ENCODE assay signal across 2 cellular contexts in the genomic region with DNA sequence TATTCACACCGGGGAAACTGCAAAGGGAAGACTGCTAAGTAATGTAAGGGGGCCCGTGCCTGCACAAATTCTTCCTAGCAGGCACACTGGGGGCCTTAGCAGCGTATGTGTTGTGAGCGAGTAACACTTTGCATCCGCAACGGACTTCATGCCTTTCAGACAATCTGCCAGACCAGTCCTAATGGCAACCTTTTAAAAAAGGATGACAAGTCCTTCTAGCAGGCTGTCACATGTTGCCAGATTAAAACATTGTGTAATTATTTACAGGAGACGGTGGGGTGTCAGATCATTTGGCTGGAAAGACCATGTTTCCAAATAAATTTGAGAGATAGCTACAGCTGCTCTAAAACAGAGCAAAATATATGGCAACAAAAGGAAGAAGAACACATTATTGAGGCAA.
TF ChIP-seq lines count a peak whose summit lies in the region.

No MANE protein-coding gene starts in this region.

TF ChIP-seq in K562, 482 proteins besides CTCF, POLR2A, EP300 and RAD21:
- TF ChIP-seq, protein P1, sequence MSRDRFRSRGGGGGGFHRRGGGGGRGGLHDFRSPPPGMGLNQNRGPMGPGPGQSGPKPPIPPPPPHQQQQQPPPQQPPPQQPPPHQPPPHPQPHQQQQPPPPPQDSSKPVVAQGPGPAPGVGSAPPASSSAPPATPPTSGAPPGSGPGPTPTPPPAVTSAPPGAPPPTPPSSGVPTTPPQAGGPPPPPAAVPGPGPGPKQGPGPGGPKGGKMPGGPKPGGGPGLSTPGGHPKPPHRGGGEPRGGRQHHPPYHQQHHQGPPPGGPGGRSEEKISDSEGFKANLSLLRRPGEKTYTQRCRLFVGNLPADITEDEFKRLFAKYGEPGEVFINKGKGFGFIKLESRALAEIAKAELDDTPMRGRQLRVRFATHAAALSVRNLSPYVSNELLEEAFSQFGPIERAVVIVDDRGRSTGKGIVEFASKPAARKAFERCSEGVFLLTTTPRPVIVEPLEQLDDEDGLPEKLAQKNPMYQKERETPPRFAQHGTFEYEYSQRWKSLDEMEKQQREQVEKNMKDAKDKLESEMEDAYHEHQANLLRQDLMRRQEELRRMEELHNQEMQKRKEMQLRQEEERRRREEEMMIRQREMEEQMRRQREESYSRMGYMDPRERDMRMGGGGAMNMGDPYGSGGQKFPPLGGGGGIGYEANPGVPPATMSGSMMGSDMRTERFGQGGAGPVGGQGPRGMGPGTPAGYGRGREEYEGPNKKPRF (IDR thresholded peaks at IDR 0.05; ENCODE audit: low read depth, low read length) = no peak
- TF ChIP-seq, protein P2, sequence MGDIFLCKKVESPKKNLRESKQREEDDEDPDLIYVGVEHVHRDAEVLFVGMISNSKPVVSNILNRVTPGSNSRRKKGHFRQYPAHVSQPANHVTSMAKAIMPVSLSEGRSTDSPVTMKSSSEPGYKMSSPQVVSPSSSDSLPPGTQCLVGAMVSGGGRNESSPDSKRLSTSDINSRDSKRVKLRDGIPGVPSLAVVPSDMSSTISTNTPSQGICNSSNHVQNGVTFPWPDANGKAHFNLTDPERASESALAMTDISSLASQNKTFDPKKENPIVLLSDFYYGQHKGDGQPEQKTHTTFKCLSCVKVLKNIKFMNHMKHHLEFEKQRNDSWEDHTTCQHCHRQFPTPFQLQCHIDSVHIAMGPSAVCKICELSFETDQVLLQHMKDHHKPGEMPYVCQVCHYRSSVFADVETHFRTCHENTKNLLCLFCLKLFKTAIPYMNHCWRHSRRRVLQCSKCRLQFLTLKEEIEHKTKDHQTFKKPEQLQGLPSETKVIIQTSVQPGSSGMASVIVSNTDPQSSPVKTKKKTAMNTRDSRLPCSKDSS (IDR thresholded peaks at IDR 0.05; ENCODE audit: low read depth, partially characterized antibody) = no peak
- TF ChIP-seq FUS (optimal IDR thresholded peaks at IDR 0.05; ENCODE audit: low read depth, low read length) (no peak), ETV5 (CRISPR knock-in tag; IDR thresholded peaks at IDR 0.05; ENCODE audit: low read depth) (no peak), CEBPB (tag; IDR thresholded peaks at IDR 0.05) (no peak)
- TF ChIP-seq, protein P3, sequence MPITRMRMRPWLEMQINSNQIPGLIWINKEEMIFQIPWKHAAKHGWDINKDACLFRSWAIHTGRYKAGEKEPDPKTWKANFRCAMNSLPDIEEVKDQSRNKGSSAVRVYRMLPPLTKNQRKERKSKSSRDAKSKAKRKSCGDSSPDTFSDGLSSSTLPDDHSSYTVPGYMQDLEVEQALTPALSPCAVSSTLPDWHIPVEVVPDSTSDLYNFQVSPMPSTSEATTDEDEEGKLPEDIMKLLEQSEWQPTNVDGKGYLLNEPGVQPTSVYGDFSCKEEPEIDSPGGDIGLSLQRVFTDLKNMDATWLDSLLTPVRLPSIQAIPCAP (CRISPR knock-in tag; IDR thresholded peaks at IDR 0.05; ENCODE audit: borderline replicate concordance) = no peak
- TF ChIP-seq, protein P4, sequence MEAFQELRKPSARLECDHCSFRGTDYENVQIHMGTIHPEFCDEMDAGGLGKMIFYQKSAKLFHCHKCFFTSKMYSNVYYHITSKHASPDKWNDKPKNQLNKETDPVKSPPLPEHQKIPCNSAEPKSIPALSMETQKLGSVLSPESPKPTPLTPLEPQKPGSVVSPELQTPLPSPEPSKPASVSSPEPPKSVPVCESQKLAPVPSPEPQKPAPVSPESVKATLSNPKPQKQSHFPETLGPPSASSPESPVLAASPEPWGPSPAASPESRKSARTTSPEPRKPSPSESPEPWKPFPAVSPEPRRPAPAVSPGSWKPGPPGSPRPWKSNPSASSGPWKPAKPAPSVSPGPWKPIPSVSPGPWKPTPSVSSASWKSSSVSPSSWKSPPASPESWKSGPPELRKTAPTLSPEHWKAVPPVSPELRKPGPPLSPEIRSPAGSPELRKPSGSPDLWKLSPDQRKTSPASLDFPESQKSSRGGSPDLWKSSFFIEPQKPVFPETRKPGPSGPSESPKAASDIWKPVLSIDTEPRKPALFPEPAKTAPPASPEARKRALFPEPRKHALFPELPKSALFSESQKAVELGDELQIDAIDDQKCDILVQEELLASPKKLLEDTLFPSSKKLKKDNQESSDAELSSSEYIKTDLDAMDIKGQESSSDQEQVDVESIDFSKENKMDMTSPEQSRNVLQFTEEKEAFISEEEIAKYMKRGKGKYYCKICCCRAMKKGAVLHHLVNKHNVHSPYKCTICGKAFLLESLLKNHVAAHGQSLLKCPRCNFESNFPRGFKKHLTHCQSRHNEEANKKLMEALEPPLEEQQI (IDR thresholded peaks at IDR 0.05) = no peak
TF ChIP-seq in K562: peak in this region for 0.

TF ChIP-seq in WTC11, 78 proteins besides CTCF, POLR2A, EP300 and RAD21 (continued from another document):
- TF ChIP-seq, protein P5, sequence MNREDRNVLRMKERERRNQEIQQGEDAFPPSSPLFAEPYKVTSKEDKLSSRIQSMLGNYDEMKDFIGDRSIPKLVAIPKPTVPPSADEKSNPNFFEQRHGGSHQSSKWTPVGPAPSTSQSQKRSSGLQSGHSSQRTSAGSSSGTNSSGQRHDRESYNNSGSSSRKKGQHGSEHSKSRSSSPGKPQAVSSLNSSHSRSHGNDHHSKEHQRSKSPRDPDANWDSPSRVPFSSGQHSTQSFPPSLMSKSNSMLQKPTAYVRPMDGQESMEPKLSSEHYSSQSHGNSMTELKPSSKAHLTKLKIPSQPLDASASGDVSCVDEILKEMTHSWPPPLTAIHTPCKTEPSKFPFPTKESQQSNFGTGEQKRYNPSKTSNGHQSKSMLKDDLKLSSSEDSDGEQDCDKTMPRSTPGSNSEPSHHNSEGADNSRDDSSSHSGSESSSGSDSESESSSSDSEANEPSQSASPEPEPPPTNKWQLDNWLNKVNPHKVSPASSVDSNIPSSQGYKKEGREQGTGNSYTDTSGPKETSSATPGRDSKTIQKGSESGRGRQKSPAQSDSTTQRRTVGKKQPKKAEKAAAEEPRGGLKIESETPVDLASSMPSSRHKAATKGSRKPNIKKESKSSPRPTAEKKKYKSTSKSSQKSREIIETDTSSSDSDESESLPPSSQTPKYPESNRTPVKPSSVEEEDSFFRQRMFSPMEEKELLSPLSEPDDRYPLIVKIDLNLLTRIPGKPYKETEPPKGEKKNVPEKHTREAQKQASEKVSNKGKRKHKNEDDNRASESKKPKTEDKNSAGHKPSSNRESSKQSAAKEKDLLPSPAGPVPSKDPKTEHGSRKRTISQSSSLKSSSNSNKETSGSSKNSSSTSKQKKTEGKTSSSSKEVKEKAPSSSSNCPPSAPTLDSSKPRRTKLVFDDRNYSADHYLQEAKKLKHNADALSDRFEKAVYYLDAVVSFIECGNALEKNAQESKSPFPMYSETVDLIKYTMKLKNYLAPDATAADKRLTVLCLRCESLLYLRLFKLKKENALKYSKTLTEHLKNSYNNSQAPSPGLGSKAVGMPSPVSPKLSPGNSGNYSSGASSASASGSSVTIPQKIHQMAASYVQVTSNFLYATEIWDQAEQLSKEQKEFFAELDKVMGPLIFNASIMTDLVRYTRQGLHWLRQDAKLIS (CRISPR knock-in tag; IDR thresholded peaks at IDR 0.05; ENCODE audit: borderline replicate concordance) = no peak
- TF ChIP-seq EMX1 (CRISPR knock-in tag; IDR thresholded peaks at IDR 0.05) (no peak), IRF2 (CRISPR knock-in tag; IDR thresholded peaks at IDR 0.05; ENCODE audit: borderline replicate concordance, low read depth) (no peak)
- TF ChIP-seq, protein P6, sequence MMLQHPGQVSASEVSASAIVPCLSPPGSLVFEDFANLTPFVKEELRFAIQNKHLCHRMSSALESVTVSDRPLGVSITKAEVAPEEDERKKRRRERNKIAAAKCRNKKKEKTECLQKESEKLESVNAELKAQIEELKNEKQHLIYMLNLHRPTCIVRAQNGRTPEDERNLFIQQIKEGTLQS (CRISPR knock-in tag; conservative IDR thresholded peaks at IDR 0.05) = no peak
- TF ChIP-seq, protein P7, sequence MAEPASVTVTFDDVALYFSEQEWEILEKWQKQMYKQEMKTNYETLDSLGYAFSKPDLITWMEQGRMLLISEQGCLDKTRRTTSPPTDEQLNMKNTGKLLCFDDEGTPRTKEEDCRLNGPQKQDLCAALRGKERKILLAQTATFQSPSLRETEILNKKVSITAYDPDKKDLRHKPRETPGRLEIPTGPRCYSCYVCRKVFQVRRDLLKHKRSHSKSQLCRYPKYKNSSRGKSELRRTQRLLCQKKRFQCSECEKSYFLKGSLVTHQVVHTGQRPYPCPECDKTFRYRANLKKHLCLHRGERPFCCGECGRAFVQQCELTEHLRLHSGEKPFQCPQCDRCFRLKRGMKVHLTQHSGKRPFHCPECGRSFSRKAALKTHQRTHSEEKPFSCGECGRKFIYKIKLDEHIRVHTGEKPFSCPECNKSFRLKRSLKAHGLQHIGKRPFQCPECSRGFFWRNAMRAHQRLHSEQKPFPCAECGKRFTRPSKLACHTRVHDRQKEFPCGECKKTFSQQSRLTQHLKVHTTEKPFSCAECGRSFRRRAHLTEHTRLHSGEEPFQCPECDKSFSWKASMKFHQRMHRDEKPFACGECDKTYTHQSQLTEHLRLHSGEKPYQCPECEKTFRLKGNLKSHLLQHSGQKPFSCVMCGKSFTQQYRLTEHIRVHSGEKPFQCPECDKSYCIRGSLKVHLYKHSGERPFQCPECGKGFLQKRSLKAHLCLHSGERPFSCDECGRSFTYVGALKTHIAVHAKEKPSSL (CRISPR knock-in tag; conservative IDR thresholded peaks at IDR 0.05) = no peak
- TF ChIP-seq, protein P8, sequence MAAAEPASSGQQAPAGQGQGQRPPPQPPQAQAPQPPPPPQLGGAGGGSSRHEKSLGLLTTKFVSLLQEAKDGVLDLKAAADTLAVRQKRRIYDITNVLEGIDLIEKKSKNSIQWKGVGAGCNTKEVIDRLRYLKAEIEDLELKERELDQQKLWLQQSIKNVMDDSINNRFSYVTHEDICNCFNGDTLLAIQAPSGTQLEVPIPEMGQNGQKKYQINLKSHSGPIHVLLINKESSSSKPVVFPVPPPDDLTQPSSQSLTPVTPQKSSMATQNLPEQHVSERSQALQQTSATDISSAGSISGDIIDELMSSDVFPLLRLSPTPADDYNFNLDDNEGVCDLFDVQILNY (CRISPR knock-in tag; IDR thresholded peaks at IDR 0.05) = no peak
- TF ChIP-seq, protein P9, sequence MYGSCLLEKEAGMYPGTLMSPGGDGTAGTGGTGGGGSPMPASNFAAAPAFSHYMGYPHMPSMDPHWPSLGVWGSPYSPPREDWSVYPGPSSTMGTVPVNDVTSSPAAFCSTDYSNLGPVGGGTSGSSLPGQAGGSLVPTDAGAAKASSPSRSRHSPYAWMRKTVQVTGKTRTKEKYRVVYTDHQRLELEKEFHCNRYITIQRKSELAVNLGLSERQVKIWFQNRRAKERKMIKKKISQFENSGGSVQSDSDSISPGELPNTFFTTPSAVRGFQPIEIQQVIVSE (CRISPR knock-in tag; IDR thresholded peaks at IDR 0.05; ENCODE audit: borderline replicate concordance) = no peak
- TF ChIP-seq, protein P10, sequence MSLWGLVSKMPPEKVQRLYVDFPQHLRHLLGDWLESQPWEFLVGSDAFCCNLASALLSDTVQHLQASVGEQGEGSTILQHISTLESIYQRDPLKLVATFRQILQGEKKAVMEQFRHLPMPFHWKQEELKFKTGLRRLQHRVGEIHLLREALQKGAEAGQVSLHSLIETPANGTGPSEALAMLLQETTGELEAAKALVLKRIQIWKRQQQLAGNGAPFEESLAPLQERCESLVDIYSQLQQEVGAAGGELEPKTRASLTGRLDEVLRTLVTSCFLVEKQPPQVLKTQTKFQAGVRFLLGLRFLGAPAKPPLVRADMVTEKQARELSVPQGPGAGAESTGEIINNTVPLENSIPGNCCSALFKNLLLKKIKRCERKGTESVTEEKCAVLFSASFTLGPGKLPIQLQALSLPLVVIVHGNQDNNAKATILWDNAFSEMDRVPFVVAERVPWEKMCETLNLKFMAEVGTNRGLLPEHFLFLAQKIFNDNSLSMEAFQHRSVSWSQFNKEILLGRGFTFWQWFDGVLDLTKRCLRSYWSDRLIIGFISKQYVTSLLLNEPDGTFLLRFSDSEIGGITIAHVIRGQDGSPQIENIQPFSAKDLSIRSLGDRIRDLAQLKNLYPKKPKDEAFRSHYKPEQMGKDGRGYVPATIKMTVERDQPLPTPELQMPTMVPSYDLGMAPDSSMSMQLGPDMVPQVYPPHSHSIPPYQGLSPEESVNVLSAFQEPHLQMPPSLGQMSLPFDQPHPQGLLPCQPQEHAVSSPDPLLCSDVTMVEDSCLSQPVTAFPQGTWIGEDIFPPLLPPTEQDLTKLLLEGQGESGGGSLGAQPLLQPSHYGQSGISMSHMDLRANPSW (CRISPR knock-in tag; conservative IDR thresholded peaks at IDR 0.05; ENCODE audit: low read depth) = no peak
